In the genomic region with DNA sequence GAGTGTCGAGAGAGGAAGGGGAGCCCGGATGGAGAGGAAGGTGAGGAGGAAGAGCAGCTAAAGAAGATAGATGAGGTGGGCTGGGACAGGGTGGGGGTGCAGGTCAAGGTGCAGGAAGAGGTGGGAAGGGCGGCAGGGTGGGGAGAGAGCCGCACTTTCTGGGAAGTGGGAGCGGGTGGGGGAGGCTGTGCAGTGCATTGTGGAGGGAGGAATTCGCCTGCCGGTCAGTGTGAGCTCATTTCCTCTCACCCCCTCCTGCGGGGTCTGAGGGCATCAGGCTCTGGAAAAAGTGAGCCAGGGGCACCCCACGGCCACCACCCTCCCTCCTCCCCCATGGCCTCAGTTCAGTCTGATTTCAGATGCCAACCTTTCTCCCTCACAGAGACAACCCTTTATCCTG, we compare ENCODE assay signal across 15 cellular contexts. TPM values are rescaled to one million over a fixed set of nuclear protein-coding genes. Genes with fewer than 3 reads are reported as not detected.
DNase-seq lines count a peak whose midpoint lies in the region; ATAC-seq, FAIRE-seq and TF ChIP-seq lines count a peak whose summit lies in the region.
"Had no signal": no experiment of that assay in that cellular context is flagged by ENCODE, and none has a peak within 500 bp of the region (broad histone marks: within the 10 kb centered on the region; RNA-seq: fewer than 3 reads in every experiment).

No MANE protein-coding gene starts in this region.

- H3K79me2 ChIP-seq in HepG2 (ENCODE audit: insufficient read depth, low read length) = no peaks in the 10 kb centered on the region

- CTCF ChIA-PET in HepG2 (lab: Yijun Ruan, JAX; ENCODE audit: low intra/inter-chr PET ratio, low total read pairs) = no interaction called here

- TF ChIP-seq RAD21 in liver (IDR thresholded peaks at IDR 0.05) (no peak), HepG2 (CRISPR knock-in tag; IDR thresholded peaks at IDR 0.05) (no peak)

- in situ Hi-C loops in HepG2 (cut with HindIII; ENCODE audit: extremely low pct_ligation_motif_present, low pct_unique_long_range_greater_than_20kb) = loop anchor here (5.0 to 10.0 kb wide), 2 partner anchors 52 to 239 kb away; no protein-coding TSS in a partner anchor

- H3K9ac ChIP-seq in liver (ENCODE audit: low read depth in 1 of 2, low read length in 2 of 2) (no peak overlapping the region), HepG2 (ENCODE audit: insufficient read depth, low read depth, low read length) (no peak overlapping the region), neuronal stem cell (ENCODE audit: low read depth, low read length, poor library complexity) (no peak overlapping the region)

- H3K27ac ChIP-seq in liver (ENCODE audit: low read depth in 1 of 2, low read length in 2 of 2) (peak overlapping the region; percentile 45 to 55), HepG2 (ENCODE audit: extremely low read length, insufficient read depth, low read length) (no peak overlapping the region), esophagus squamous epithelium (peak overlapping the region; percentile 44 to 88 (median 84)), neuronal stem cell (replicated peaks; ENCODE audit: low read length) (no peak overlapping the region), uterus (peak overlapping the region; percentile 96 to 97)
- H3K27ac ChIP-seq: ovary had no signal

- DNase-seq in HepG2 (ENCODE audit: low spot score) (no peak), esophagus squamous epithelium (lab: John Stamatoyannopoulos, UW) (no peak), neuronal stem cell (ENCODE audit: low spot score) (no peak), uterus (peak in 1 of 2 donors; percentile 74)
- no peak for DNase-seq in stimulated activated CD4-positive, alpha-beta T cell treated with anti-CD3 and anti-CD28 coated beads, Interleukin-12 subunit alpha, Interleukin-12 subunit beta, amount 100 ng/mL, for 4 hours
- DNase-seq: ovary; stimulated activated CD4-positive, alpha-beta T cell treated with anti-CD3 and anti-CD28 coated beads, Interleukin-4, amount 100 ng/mL, for 24 hours; stimulated activated naive CD8-positive, alpha-beta T cell treated with anti-CD3 and anti-CD28 coated beads, Interleukin-15, amount 100 ng/mL, for 72 hours had no signal

- H2BK5ac ChIP-seq in neuronal stem cell (ENCODE audit: low read length) = no peak overlapping the region

- ATAC-seq in HepG2 = no peak
- ATAC-seq in HG03139 (IDR thresholded peaks at IDR 0.05; ENCODE audit: unreplicated experiment) = no peak
- no peak for ATAC-seq in GM19455 (IDR thresholded peaks at IDR 0.05; ENCODE audit: unreplicated experiment)
- ATAC-seq: Panc1; stimulated activated naive CD8-positive, alpha-beta T cell treated with anti-CD3 and anti-CD28 coated beads, Interleukin-15, amount 100 ng/mL, for 72 hours had no signal

- BruUV-seq in HepG2 (replicated peaks; lab: Mats Ljungman, UMichigan) = no TSS peak

- no peaks in the 10 kb centered on the region for H3K9me3 ChIP-seq in liver (ENCODE audit: control insufficient read depth in 4 of 4, low read length in 3 of 4)
- H3K9me3 ChIP-seq in HepG2 (ENCODE audit: low read length) = no peaks in the 10 kb centered on the region
- H3K9me3 ChIP-seq in esophagus squamous epithelium = no peaks in the 10 kb centered on the region
- H3K9me3 ChIP-seq in neuronal stem cell (replicated peaks in 1 of 2; ENCODE audit: control insufficient read depth in 2 of 2, insufficient read depth in 1 of 2, low read depth in 1 of 2, low read length in 2 of 2) = no peaks in the 10 kb centered on the region
- H3K9me3 ChIP-seq in uterus = no peaks in the 10 kb centered on the region
- H3K9me3 ChIP-seq: ovary had no signal

- TF ChIP-seq CTCF in liver (IDR thresholded peaks at IDR 0.05; ENCODE audit: low read depth, low read length, missing input control) = no peak
- no peak for TF ChIP-seq CTCF in HepG2 (CRISPR knock-in tag; IDR thresholded peaks at IDR 0.05)
- no peak for TF ChIP-seq CTCF in esophagus squamous epithelium (IDR thresholded peaks at IDR 0.05)
- no peak for TF ChIP-seq CTCF in uterus (IDR thresholded peaks at IDR 0.05)

- no peak overlapping the region for H2BK12ac ChIP-seq in neuronal stem cell (ENCODE audit: low read length)

- H3K4me3 ChIP-seq in liver (ENCODE audit: low read depth in 1 of 3, low read length in 3 of 3) = no peak overlapping the region
- no peak overlapping the region for H3K4me3 ChIP-seq in HepG2 (replicated peaks in 1 of 3; ENCODE audit: insufficient read depth in 1 of 3, low read depth in 2 of 3, low read length in 3 of 3)
- no peak overlapping the region for H3K4me3 ChIP-seq in esophagus squamous epithelium
- H3K4me3 ChIP-seq in neuronal stem cell (ENCODE audit: low read length in 2 of 2) = no peak overlapping the region
- H3K4me3 ChIP-seq in uterus = no peak overlapping the region
- H3K4me3 ChIP-seq: ovary had no signal

- H2AFZ ChIP-seq in HepG2 (ENCODE audit: low read length) (no peak overlapping the region), neuronal stem cell (ENCODE audit: low read length) (peak overlapping the region; percentile 54)

- H3K36me3 ChIP-seq in liver (ENCODE audit: control insufficient read depth in 4 of 4, insufficient read depth in 3 of 4, low read depth in 1 of 4, low read length in 3 of 4) = no peaks in the 10 kb centered on the region
- H3K36me3 ChIP-seq in HepG2 (replicated peaks in 1 of 2; ENCODE audit: control insufficient read depth in 1 of 2, insufficient read depth in 2 of 2, low read length in 2 of 2) = no peaks in the 10 kb centered on the region
- H3K36me3 ChIP-seq in esophagus squamous epithelium = no peaks in the 10 kb centered on the region
- H3K36me3 ChIP-seq in neuronal stem cell (replicated peaks in 1 of 2; ENCODE audit: control insufficient read depth in 2 of 2, insufficient read depth in 2 of 2, low read length in 2 of 2) = no peaks in the 10 kb centered on the region
- no peaks in the 10 kb centered on the region for H3K36me3 ChIP-seq in uterus
- H3K36me3 ChIP-seq: ovary had no signal

- H3K27me3 ChIP-seq in liver (ENCODE audit: control insufficient read depth in 4 of 4, insufficient read depth in 4 of 4, low read length in 3 of 4) (peaks cover 0 to 11% (median 3%) of the 10 kb centered on the region in 4 donors), HepG2 (ENCODE audit: control insufficient read depth in 1 of 2, insufficient read depth in 2 of 2, low read length in 2 of 2) (peaks cover 14 to 82% of the 10 kb centered on the region in 2 experiments), esophagus squamous epithelium (peaks cover 0 to 21% (median 0%) of the 10 kb centered on the region in 4 donors), neuronal stem cell (ENCODE audit: control insufficient read depth in 3 of 3, insufficient read depth in 3 of 3, low read depth in 1 of 3, low read length in 3 of 3) (peaks cover 0 to 27% (median 0%) of the 10 kb centered on the region in 3 experiments), uterus (no peaks in the 10 kb centered on the region)
- H3K27me3 ChIP-seq: ovary had no signal

- no peaks in the 10 kb centered on the region; the same call in 1 of the 2 replicates for H4K20me1 ChIP-seq in HepG2 (ENCODE audit: insufficient read depth, low read length)

- intact Hi-C loops in HepG2 (cut with micrococcal nuclease; ENCODE audit: unreplicated experiment) = loop anchor here (10.0 kb wide), 1 partner anchor 239 kb away; no protein-coding TSS in a partner anchor
- intact Hi-C loops in esophagus squamous epithelium (cut with DNase I) = loop anchor here (10.0 kb wide), 1 partner anchor 229 kb away; no protein-coding TSS in a partner anchor
- intact Hi-C loops in uterus (cut with DNase I; ENCODE audit: low total_unique reads) = no loop called here

- H3K4me1 ChIP-seq in liver (ENCODE audit: control insufficient read depth in 4 of 4, insufficient read depth in 4 of 4, low read length in 3 of 4) = peaks cover 6 to 11% (median 7%) of the 10 kb centered on the region in 4 donors
- H3K4me1 ChIP-seq in HepG2 (ENCODE audit: insufficient read depth, low read length) = peaks cover 20% of the 10 kb centered on the region
- H3K4me1 ChIP-seq in esophagus squamous epithelium = peaks cover 26 to 93% (median 40%) of the 10 kb centered on the region in 3 donors
- H3K4me1 ChIP-seq in neuronal stem cell (ENCODE audit: control insufficient read depth in 2 of 2, insufficient read depth in 1 of 2, low read depth in 1 of 2, low read length in 2 of 2) = peaks cover 27 to 42% of the 10 kb centered on the region in 2 donors
- H3K4me1 ChIP-seq in uterus = peaks cover 5 to 27% of the 10 kb centered on the region in 2 donors

- H3K23ac ChIP-seq in neuronal stem cell (ENCODE audit: low read depth, low read length, poor library complexity) = peak overlapping the region; percentile 31

- WGBS in liver = 52% methylated on average over 9 of the region's 9 CpGs
- 13% methylated on average over 9 of the region's 9 CpGs for WGBS in HepG2 (ENCODE audit: low lambda C conversion rate)
- WGBS in esophagus squamous epithelium, 2 donors = 63 to 70% methylated on average over 8 to 9 of the region's 9 CpGs
- no CpG with 5 or more reads among the region's 9 CpGs for WGBS in neuronal stem cell (ENCODE audit: extremely low coverage in 2 of 2, insufficient read length in 2 of 2, insufficient replicate concordance in 1 of 2), 2 donors

- H4K91ac ChIP-seq in neuronal stem cell (ENCODE audit: low read depth, low read length, poor library complexity) = no peak overlapping the region

- H3K79me1 ChIP-seq in neuronal stem cell (ENCODE audit: low read depth, low read length) = no peaks in the 10 kb centered on the region

- peak overlapping the region; percentile 64 for H3K14ac ChIP-seq in neuronal stem cell (ENCODE audit: low read length)

- no peak overlapping the region for H3K4me2 ChIP-seq in HepG2 (ENCODE audit: low read depth, low read length)
- no peak overlapping the region for H3K4me2 ChIP-seq in neuronal stem cell (ENCODE audit: insufficient read depth, low read length, poor library complexity, severe bottlenecking)

- POLR2A ChIA-PET in HepG2 (lab: Yijun Ruan, JAX) = no interaction called here

- peak overlapping the region; percentile 50 for H2BK15ac ChIP-seq in neuronal stem cell (ENCODE audit: low read length)

- FAIRE-seq in HepG2 (lab: Jason Lieb, UNC) = no peak
- FAIRE-seq: endometrium, GM12891, GM19239 had no signal

- peak overlapping the region; percentile 58 for H3K18ac ChIP-seq in neuronal stem cell (ENCODE audit: low read length)

- H4K8ac ChIP-seq in neuronal stem cell (ENCODE audit: low read depth, low read length) = no peak overlapping the region

- no peak overlapping the region for H2BK120ac ChIP-seq in neuronal stem cell (ENCODE audit: low read depth, low read length)

- no peak overlapping the region for H3K4ac ChIP-seq in neuronal stem cell (ENCODE audit: low read length)

- TF ChIP-seq POLR2A in HepG2 (IDR thresholded peaks at IDR 0.05; ENCODE audit: insufficient read depth in 1 of 2, low read depth in 2 of 2, low read length in 2 of 2) = no peak
- no peak for TF ChIP-seq POLR2A in esophagus squamous epithelium (IDR thresholded peaks at IDR 0.05)
- TF ChIP-seq POLR2A in uterus (IDR thresholded peaks at IDR 0.05) = peak in 1 of 2 donors; percentile 17

- peak overlapping the region; percentile 90 for H2AK5ac ChIP-seq in neuronal stem cell (ENCODE audit: low read depth, low read length)

- no peak for TF ChIP-seq EP300 in HepG2 (IDR thresholded peaks at IDR 0.05; ENCODE audit: low read depth in 2 of 2, low read length in 2 of 2)
- TF ChIP-seq EP300 in HepG2 (CRISPR knock-in tag; IDR thresholded peaks at IDR 0.05; ENCODE audit: borderline replicate concordance) = no peak

RNA-seq across cellular contexts. Expression of a gene that starts 2.5 kb away (rescaled TPM):
- 10 to 100 TPM in 1 of 2 donors, 1 to 10 TPM in 1; 6.4 to 31.8 TPM for total RNA-seq in liver
- 1 to 10 TPM in 1 of 2 donors, under 1 TPM in 1; 0.28 to 2.7 TPM for polyA plus RNA-seq in liver
- total RNA-seq in HepG2 (2016; rRNA removed; fragmentation: Illumina TruSeq; extraction: Trizol) = not detected in 2 replicates
- total RNA-seq in HepG2 (2016; cell fraction: cytosol; rRNA removed; fragmentation: Illumina TruSeq; extraction: Trizol; ENCODE audit: low read depth) = not detected in 2 replicates
- 0.22 TPM in 1 of 2 replicates, not detected in the other for total RNA-seq in HepG2 (2016; cell fraction: insoluble cytoplasmic fraction; rRNA removed; fragmentation: Illumina TruSeq; extraction: Trizol)
- not detected in 2 replicates for total RNA-seq in HepG2 (2016; cell fraction: membrane; rRNA removed; fragmentation: Illumina TruSeq; extraction: Trizol)
- 0.96 TPM in 1 of 2 replicates, not detected in the other for total RNA-seq in HepG2 (2016; cell fraction: nucleus; rRNA removed; fragmentation: Illumina TruSeq; extraction: Trizol)
- 0.03 TPM in 2 replicates for polyA plus RNA-seq in HepG2 (2011; rRNA removed)
- polyA plus RNA-seq in HepG2 (2011; cell fraction: cytosol; rRNA removed) = 0.03 and 0.14 TPM in 2 replicates
- 0.28 and 0.32 TPM in 2 replicates for polyA plus RNA-seq in HepG2 (2011; cell fraction: nucleus; rRNA removed)
- 0.08 and 0.20 TPM in 2 replicates for polyA plus RNA-seq in HepG2 (2012)
- polyA plus RNA-seq in HepG2 (2016; cell fraction: cytosol; fragmentation: Illumina TruSeq; extraction: Trizol; ENCODE audit: low read depth) = 0.18 TPM in 1 of 2 replicates, not detected in the other
- polyA plus RNA-seq in HepG2 (2016; cell fraction: insoluble cytoplasmic fraction; fragmentation: Illumina TruSeq; extraction: Trizol; ENCODE audit: low read depth) = 0.04 TPM in 1 of 2 replicates, not detected in the other
- polyA plus RNA-seq in HepG2 (2016; cell fraction: membrane; fragmentation: Illumina TruSeq; extraction: Trizol; ENCODE audit: low read depth) = not detected in 2 replicates
- polyA plus RNA-seq in HepG2 (2016; cell fraction: nucleus; fragmentation: Illumina TruSeq; extraction: Trizol; ENCODE audit: insufficient read depth, low read depth) = 0.15 and 0.55 TPM in 2 replicates
- 41.8 TPM in 1 of 2 replicates, not detected in the other for polyA minus RNA-seq in HepG2 (2011; rRNA and poly(A)+ RNA removed; ENCODE audit: low replicate concordance)
- 0.20 TPM in 1 of 2 replicates, not detected in the other for polyA minus RNA-seq in HepG2 (2011; cell fraction: cytosol; rRNA and poly(A)+ RNA removed)
- 0.39 TPM in 1 of 2 replicates, not detected in the other for polyA minus RNA-seq in HepG2 (2011; cell fraction: nucleus; rRNA and poly(A)+ RNA removed)
- 100 to 1,000 TPM in 2 of 4 donors, 10 to 100 TPM in 2; 75.3 to 180 (median 102) TPM for total RNA-seq in esophagus squamous epithelium
- polyA plus RNA-seq in neuronal stem cell (2013, experiment 1 of 2) = 15.0 TPM
- 15.8 TPM for polyA plus RNA-seq in neuronal stem cell (2013, experiment 2 of 2)
- 100 to 1,000 TPM in 1 of 4 donors, 10 to 100 TPM in 1, 1 to 10 TPM in 2; 2.6 to 119 (median 15.2) TPM for total RNA-seq in uterus

Comparison
In these comparisons a context has a peak if more than half of its experiments do, and no peak if none do; other contexts are left out.
1. H3K27ac ChIP-seq: peak in liver (2 of 2), esophagus squamous epithelium (4 of 4) and uterus (2 of 2); none in HepG2 (single experiment) and neuronal stem cell (single experiment).